ENCODE assay signal across 8 cellular contexts in genomic region chr2:3461781-3462492, GRCh38. TPM values are rescaled to one million over a fixed set of nuclear protein-coding genes. Genes with fewer than 3 reads are reported as not detected.
DNase-seq lines count a peak whose midpoint lies in the region; TF ChIP-seq lines count a peak whose summit lies in the region.

No MANE protein-coding gene starts in this region.

- H3K4me3 ChIP-seq in AG09309 (ENCODE audit: control insufficient read depth, low read depth, low read length) (no peak overlapping the region), H7 (ENCODE audit: insufficient read depth, low read depth, low read length) (no peak overlapping the region), endodermal cell (ENCODE audit: low read length) (no peak overlapping the region)

- no peak overlapping the region for H3K4me3 Mint-ChIP-seq in endodermal cell

- WGBS in endodermal cell (ENCODE audit: insufficient coverage in 1 of 2, insufficient read length in 1 of 2), 2 experiments, result 71 to 75% methylated on average over 5 to 12 of the region's 12 CpGs

- H3K27ac ChIP-seq in endodermal cell (ENCODE audit: low read depth, low read length), result no peak overlapping the region

- H3K36me3 Mint-ChIP-seq in endodermal cell (ENCODE audit: low read depth), result peaks cover 16% of the 10 kb centered on the region

- peaks cover 8% of the 10 kb centered on the region for H3K4me1 ChIP-seq in endodermal cell (ENCODE audit: control insufficient read depth, insufficient read depth, low read length)

- H3K9ac ChIP-seq in endodermal cell (ENCODE audit: extremely low read depth, low read length, poor library complexity, severe bottlenecking), result no peak overlapping the region

- H3K4me1 Mint-ChIP-seq in endodermal cell, result peaks cover 10% of the 10 kb centered on the region

- DNase-seq in AG09309 (ENCODE audit: low read depth) (peak; percentile 25), GM10266 (ENCODE audit: extremely low spot score) (peak; percentile 87), H7 (peak; percentile 84), KG1 (lab: John Stamatoyannopoulos, UW) (peak; percentile 42), SHP77 treated with DMSO at 0.1 percent for 48 hours (lab: John Stamatoyannopoulos, UW) (peak; percentile 22), endodermal cell (no peak), middle frontal gyrus (ENCODE audit: extremely low spot score, low spot score) (peak; percentile 77), GDM1 (lab: John Stamatoyannopoulos, UW) (no peak)

- peaks cover 6% of the 10 kb centered on the region for H3K36me3 ChIP-seq in H7 (replicated peaks; ENCODE audit: control insufficient read depth, insufficient read depth, low read length)
- peaks cover 13% of the 10 kb centered on the region for H3K36me3 ChIP-seq in endodermal cell (ENCODE audit: control insufficient read depth, insufficient read depth, low read length)

- no peaks in the 10 kb centered on the region for H3K27me3 Mint-ChIP-seq in endodermal cell (ENCODE audit: insufficient read depth)

- H3K9me3 ChIP-seq in endodermal cell (ENCODE audit: control insufficient read depth, low read length), result no peaks in the 10 kb centered on the region

- no peaks in the 10 kb centered on the region for H3K9me3 Mint-ChIP-seq in endodermal cell

- TF ChIP-seq CTCF in AG09309 (IDR thresholded peaks at IDR 0.05; ENCODE audit: control insufficient read depth, insufficient read depth, low read depth, low read length, missing control alignments) (peak; percentile 83), GM10266 (IDR thresholded peaks at IDR 0.05; ENCODE audit: control insufficient read depth, insufficient read depth, low read depth, missing control alignments) (peak; percentile 85), endodermal cell (conservative IDR thresholded peaks at IDR 0.05) (peak; percentile 94)

- H3K27me3 ChIP-seq in H7 (ENCODE audit: control insufficient read depth, insufficient read depth, low read length), result no peaks in the 10 kb centered on the region
- no peaks in the 10 kb centered on the region for H3K27me3 ChIP-seq in endodermal cell (ENCODE audit: control insufficient read depth, insufficient read depth, low read length, poor library complexity, severe bottlenecking)

- H3K27ac Mint-ChIP-seq in endodermal cell, result no peak overlapping the region

RNA-seq across cellular contexts. Expression of gene ADI1, which starts 57.4 kb away (rescaled TPM):
- 19.8 and 21.0 TPM in 2 replicates for total RNA-seq in H7 (2014; rRNA removed; shearing (Covaris generic))
- total RNA-seq in endodermal cell, result 10 to 100 TPM; 27.1 to 40.1 TPM
- 25.3 TPM for polyA plus RNA-seq in endodermal cell (2013, experiment 1 of 2)
- polyA plus RNA-seq in endodermal cell (2013, experiment 2 of 2), result 23.9 TPM

Comparison
In these comparisons a context has a peak if more than half of its experiments do, and no peak if none do; other contexts are left out.
1. DNase-seq: peak in AG09309 (single experiment), GM10266 (single experiment), H7 (single experiment), KG1 (single experiment), SHP77 treated with DMSO at 0.1 percent for 48 hours (single experiment) and middle frontal gyrus (single experiment); none in endodermal cell (single experiment) and GDM1 (single experiment).
2. Peak in every context shown above with its lines, with median percentiles within 50 percentile points of each other: CTCF ChIP-seq.